Comparison of ENCODE assay signal across 9 cellular contexts in the genomic region with DNA sequence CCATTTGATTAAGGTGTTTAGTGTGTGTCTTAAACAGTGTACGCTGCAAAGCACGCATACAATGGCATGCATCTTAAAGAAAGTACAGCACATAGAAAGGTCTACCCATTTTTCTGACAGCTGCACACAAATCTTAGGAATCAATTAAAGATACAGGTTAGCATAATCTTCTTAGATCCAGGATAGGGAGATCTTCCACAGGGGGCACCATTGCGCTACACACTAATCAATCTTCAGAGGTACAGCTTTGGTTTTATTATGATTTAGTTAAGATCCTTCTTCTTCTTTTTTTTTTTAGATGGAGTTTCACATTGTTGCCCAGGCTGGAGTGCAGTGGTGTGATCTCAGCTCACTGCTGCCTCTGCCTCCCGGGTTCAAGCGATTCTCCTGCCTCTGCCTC.
DNase-seq lines count a peak whose midpoint lies in the region; ATAC-seq and TF ChIP-seq lines count a peak whose summit lies in the region.
"Had no signal": no experiment of that assay in that cellular context is flagged by ENCODE, and none has a peak within 500 bp of the region (broad histone marks: within the 10 kb centered on the region; RNA-seq: fewer than 3 reads in every experiment).

No MANE protein-coding gene starts in this region.

- H3K36me3 ChIP-seq in brain microvascular endothelial cell (replicated peaks) (no peaks in the 10 kb centered on the region), psoas muscle (ENCODE audit: insufficient read depth in 1 of 2, low read depth in 1 of 2) (no peaks in the 10 kb centered on the region)

- WGBS in psoas muscle, 3 donors, result 95 to 98% (median 97%) methylated on average over 5 of the region's 5 CpGs

- no peaks in the 10 kb centered on the region for H3K4me1 ChIP-seq in psoas muscle
- H3K4me1 ChIP-seq: spleen had no signal

- CTCF ChIA-PET in activated CD4-positive, alpha-beta memory T cell treated with anti-CD3 and anti-CD28 coated beads for 36 hours (lab: Charles Lee), result interaction anchor here (0.7 kb wide), 1 partner anchor 139 kb away, joined by 3 read pairs; no protein-coding TSS in a partner anchor
- CTCF ChIA-PET in activated CD4-positive, alpha-beta memory T cell treated with anti-CD3 and anti-CD28 coated beads, Interleukin-2, amount 10 ng/mL, durations not matched to agents 7 days and 5 days (lab: Charles Lee), result interaction anchor here (0.7 to 1.1 kb wide), 3 partner anchors 139 to 496 kb away, joined by 3 read pairs; no protein-coding TSS in a partner anchor

- no peak for ATAC-seq in psoas muscle

- H3K4me3 ChIP-seq in brain microvascular endothelial cell (ENCODE audit: low read depth, low read length) (no peak overlapping the region), psoas muscle (no peak overlapping the region)
- H3K4me3 ChIP-seq: spleen had no signal

- in situ Hi-C loops in brain microvascular endothelial cell (cut with HindIII; ENCODE audit: low pct_ligation_motif_present, low sequenced_read_pairs), result no loop called here

- POLR2A ChIA-PET in activated CD4-positive, alpha-beta memory T cell treated with anti-CD3 and anti-CD28 coated beads for 36 hours (lab: Charles Lee), result no interaction called here
- POLR2A ChIA-PET in activated CD4-positive, alpha-beta memory T cell treated with anti-CD3 and anti-CD28 coated beads, Interleukin-2, amount 10 ng/mL, durations not matched to agents 7 days and 5 days (lab: Charles Lee), result no interaction called here

- no peaks in the 10 kb centered on the region for H3K4me1 Mint-ChIP-seq in activated CD4-positive, alpha-beta memory T cell treated with anti-CD3 and anti-CD28 coated beads for 36 hours (ENCODE audit: low read depth)
- no peaks in the 10 kb centered on the region for H3K4me1 Mint-ChIP-seq in activated CD4-positive, alpha-beta memory T cell treated with anti-CD3 and anti-CD28 coated beads, Interleukin-2, amount 10 ng/mL, durations not matched to agents 7 days and 5 days

- H3K27ac ChIP-seq in brain microvascular endothelial cell (no peak overlapping the region), psoas muscle (no peak overlapping the region)
- H3K27ac ChIP-seq: spleen had no signal

- DNase-seq in activated CD4-positive, alpha-beta memory T cell treated with anti-CD3 and anti-CD28 coated beads for 36 hours, result peak; percentile 19
- no peak for DNase-seq in activated CD4-positive, alpha-beta memory T cell treated with anti-CD3 and anti-CD28 coated beads, Interleukin-2, amount 10 ng/mL, durations not matched to agents 7 days and 5 days
- DNase-seq in MV-4-11 (lab: John Stamatoyannopoulos, UW) (peak; percentile 44), brain microvascular endothelial cell (peak; percentile 27), psoas muscle (no peak), NCI-H2107 (lab: John Stamatoyannopoulos, UW) (no peak), NCI-H2029 treated with DMSO at 0.1 percent for 48 hours (lab: John Stamatoyannopoulos, UW) (no peak)
- no peak for DNase-seq in central memory CD4-positive, alpha-beta T cell
- DNase-seq: spleen had no signal

- no peaks in the 10 kb centered on the region for H3K27me3 Mint-ChIP-seq in activated CD4-positive, alpha-beta memory T cell treated with anti-CD3 and anti-CD28 coated beads for 36 hours
- no peaks in the 10 kb centered on the region for H3K27me3 Mint-ChIP-seq in activated CD4-positive, alpha-beta memory T cell treated with anti-CD3 and anti-CD28 coated beads, Interleukin-2, amount 10 ng/mL, durations not matched to agents 7 days and 5 days

- peak; percentile 53 for TF ChIP-seq CTCF in brain microvascular endothelial cell (IDR thresholded peaks at IDR 0.05; ENCODE audit: low read depth, low read length, missing control alignments)
- peak; percentile 8 for TF ChIP-seq CTCF in psoas muscle (IDR thresholded peaks at IDR 0.05)

- no peak overlapping the region for H3K27ac Mint-ChIP-seq in activated CD4-positive, alpha-beta memory T cell treated with anti-CD3 and anti-CD28 coated beads for 36 hours
- H3K27ac Mint-ChIP-seq in activated CD4-positive, alpha-beta memory T cell treated with anti-CD3 and anti-CD28 coated beads, Interleukin-2, amount 10 ng/mL, durations not matched to agents 7 days and 5 days, result no peak overlapping the region

- no peaks in the 10 kb centered on the region for H3K9me3 Mint-ChIP-seq in activated CD4-positive, alpha-beta memory T cell treated with anti-CD3 and anti-CD28 coated beads for 36 hours
- H3K9me3 Mint-ChIP-seq in activated CD4-positive, alpha-beta memory T cell treated with anti-CD3 and anti-CD28 coated beads, Interleukin-2, amount 10 ng/mL, durations not matched to agents 7 days and 5 days, result no peaks in the 10 kb centered on the region

- H3K4me3 Mint-ChIP-seq in activated CD4-positive, alpha-beta memory T cell treated with anti-CD3 and anti-CD28 coated beads for 36 hours, result no peak overlapping the region
- H3K4me3 Mint-ChIP-seq in activated CD4-positive, alpha-beta memory T cell treated with anti-CD3 and anti-CD28 coated beads, Interleukin-2, amount 10 ng/mL, durations not matched to agents 7 days and 5 days, result no peak overlapping the region

- H3K9me3 ChIP-seq in psoas muscle, result no peaks in the 10 kb centered on the region
- H3K9me3 ChIP-seq: spleen had no signal

- intact Hi-C loops in activated CD4-positive, alpha-beta memory T cell treated with anti-CD3 and anti-CD28 coated beads for 36 hours (cut with micrococcal nuclease), result no loop called here
- intact Hi-C loops in psoas muscle (cut with DNase I), result no loop called here

- H3K27me3 ChIP-seq in brain microvascular endothelial cell (replicated peaks) (no peaks in the 10 kb centered on the region), psoas muscle (ENCODE audit: insufficient read depth in 3 of 3, low read length in 2 of 3) (no peaks in the 10 kb centered on the region)
- H3K27me3 ChIP-seq: spleen had no signal

- no peaks in the 10 kb centered on the region for H3K36me3 Mint-ChIP-seq in activated CD4-positive, alpha-beta memory T cell treated with anti-CD3 and anti-CD28 coated beads for 36 hours
- H3K36me3 Mint-ChIP-seq in activated CD4-positive, alpha-beta memory T cell treated with anti-CD3 and anti-CD28 coated beads, Interleukin-2, amount 10 ng/mL, durations not matched to agents 7 days and 5 days (ENCODE audit: low read depth), result no peaks in the 10 kb centered on the region

Comparison
In these comparisons a context has a peak if more than half of its experiments do, and no peak if none do; other contexts are left out.
1. DNase-seq: peak in activated CD4-positive, alpha-beta memory T cell treated with anti-CD3 and anti-CD28 coated beads for 36 hours (single experiment), MV-4-11 (single experiment) and brain microvascular endothelial cell (single experiment); none in activated CD4-positive, alpha-beta memory T cell treated with anti-CD3 and anti-CD28 coated beads, Interleukin-2, amount 10 ng/mL, durations not matched to agents 7 days and 5 days (single experiment), psoas muscle (0 of 2), central memory CD4-positive, alpha-beta T cell (single experiment), NCI-H2107 (single experiment) and NCI-H2029 treated with DMSO at 0.1 percent for 48 hours (single experiment).